Comparison of ENCODE assay signal across 21 cellular contexts in the genomic region with DNA sequence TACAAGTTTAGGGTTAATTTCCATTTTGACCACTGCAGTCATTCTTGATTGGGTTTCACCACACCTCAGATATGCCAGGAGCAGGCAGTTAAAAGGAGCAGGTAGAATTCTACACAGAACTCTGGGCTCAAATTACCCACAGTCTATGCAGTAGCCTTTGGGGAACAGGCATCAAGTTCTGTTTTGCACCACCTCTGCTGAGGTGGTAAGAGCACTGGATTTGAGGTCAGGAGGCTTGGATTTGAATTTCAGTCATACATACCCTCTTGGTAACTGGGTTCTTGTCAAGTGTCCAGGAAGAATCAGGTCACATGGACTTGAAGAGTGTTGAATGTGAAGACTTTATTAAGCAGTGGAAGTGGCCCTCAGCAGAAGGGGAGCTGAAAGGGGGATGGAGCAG. TPM values are rescaled to one million over a fixed set of nuclear protein-coding genes. Genes with fewer than 3 reads are reported as not detected.
DNase-seq lines count a peak whose midpoint lies in the region; ATAC-seq, FAIRE-seq and TF ChIP-seq lines count a peak whose summit lies in the region.
"Had no signal": no experiment of that assay in that cellular context is flagged by ENCODE, and none has a peak within 500 bp of the region (broad histone marks: within the 10 kb centered on the region; RNA-seq: fewer than 3 reads in every experiment).

No MANE protein-coding gene starts in this region.

- no peak overlapping the region for H4K91ac ChIP-seq in IMR-90 (ENCODE audit: insufficient read depth, low read depth, low read length)

- H3K79me1 ChIP-seq in IMR-90 (ENCODE audit: low read depth in 1 of 2, low read length in 2 of 2), result no peaks in the 10 kb centered on the region

- no peak overlapping the region for H3K14ac ChIP-seq in IMR-90 (replicated peaks; ENCODE audit: low read depth, low read length)

- dilution Hi-C loops in IMR-90 (cut with HindIII; ENCODE audit: low sequenced_read_pairs, unreplicated experiment), result no loop called here

- CTCF ChIA-PET in Calu3 (lab: Charles Lee), result no interaction called here
- CTCF ChIA-PET in IMR-90 (lab: Yijun Ruan, JAX), result no interaction called here
- CTCF ChIA-PET in GM12878 (lab: Yijun Ruan, JAX), result interaction anchor here (1.6 to 1.8 kb wide), 3 partner anchors 12 to 150 kb away, joined by 3 to 4 read pairs (median 4); no protein-coding TSS in a partner anchor

- TF ChIP-seq RAD21 in IMR-90 (IDR thresholded peaks at IDR 0.05; ENCODE audit: low read length) (no peak), GM12878 (IDR thresholded peaks at IDR 0.05; ENCODE audit: insufficient read depth, low read depth, low read length) (no peak)

- no peak overlapping the region for H3K23ac ChIP-seq in IMR-90 (ENCODE audit: low read depth, low read length)

- H3K9me3 ChIP-seq in IMR-90 (ENCODE audit: control insufficient read depth, insufficient read depth, low read length) (no peaks in the 10 kb centered on the region), GM12878 (replicated peaks; ENCODE audit: control insufficient read depth, insufficient read depth, low read length) (peaks cover under 1% of the 10 kb centered on the region; the same call in 2 of the 3 replicates)
- H3K9me3 ChIP-seq: Caco-2 had no signal

- H2BK20ac ChIP-seq in IMR-90 (ENCODE audit: low read depth, low read length), result peak overlapping the region; percentile 5; the same call in 1 of the 2 replicates

- H2BK15ac ChIP-seq in IMR-90 (ENCODE audit: low read depth, low read length), result 0 out of 3 replicates have a peak overlapping the region, but pooled peaks have one; percentile 31

- no peak overlapping the region for H4K8ac ChIP-seq in IMR-90 (ENCODE audit: low read depth in 2 of 2, low read length in 2 of 2)

- H3K27ac ChIP-seq in IMR-90 (ENCODE audit: insufficient read depth, low read length) (no peak overlapping the region), GM12878 (ENCODE audit: control insufficient read depth, insufficient read depth) (peak overlapping the region; percentile 87; the same call in 1 of the 2 replicates)
- H3K27ac ChIP-seq: RWPE1 had no signal

- H3K9me3 Mint-ChIP-seq in Calu3 (ENCODE audit: low read depth, unreplicated experiment), result no peaks in the 10 kb centered on the region
- no peaks in the 10 kb centered on the region for H3K9me3 Mint-ChIP-seq in stimulated activated memory B cell treated with anti-CD40 and anti-IgM and Interleukin-4, amounts not matched to agents 10 μg/mL and 1 μg/mL and 100 μg/mL, for 72 hours

- no peak overlapping the region; the same call in 1 of the 2 replicates for H3K4ac ChIP-seq in IMR-90 (ENCODE audit: low read depth, low read length)

- no peaks in the 10 kb centered on the region for H3K27me3 Mint-ChIP-seq in Calu3 (ENCODE audit: unreplicated experiment)
- H3K27me3 Mint-ChIP-seq in stimulated activated memory B cell treated with anti-CD40 and anti-IgM and Interleukin-4, amounts not matched to agents 10 μg/mL and 1 μg/mL and 100 μg/mL, for 72 hours, result no peaks in the 10 kb centered on the region
- H3K27me3 Mint-ChIP-seq: CD4-positive, alpha-beta memory T cell had no signal

- no peak overlapping the region for H2AK5ac ChIP-seq in IMR-90 (ENCODE audit: low read depth, low read length)

- no peak overlapping the region; the same call in 1 of the 2 replicates for H2BK120ac ChIP-seq in IMR-90 (ENCODE audit: low read depth, low read length)

- H3K36me3 Mint-ChIP-seq in Calu3 (ENCODE audit: insufficient read depth, unreplicated experiment), result peaks cover 27% of the 10 kb centered on the region
- H3K36me3 Mint-ChIP-seq in stimulated activated memory B cell treated with anti-CD40 and anti-IgM and Interleukin-4, amounts not matched to agents 10 μg/mL and 1 μg/mL and 100 μg/mL, for 72 hours, result no peaks in the 10 kb centered on the region
- H3K36me3 Mint-ChIP-seq: CD4-positive, alpha-beta memory T cell had no signal

- H3K4me1 Mint-ChIP-seq in Calu3 (ENCODE audit: low read depth, unreplicated experiment), result peaks cover 52% of the 10 kb centered on the region
- H3K4me1 Mint-ChIP-seq in stimulated activated memory B cell treated with anti-CD40 and anti-IgM and Interleukin-4, amounts not matched to agents 10 μg/mL and 1 μg/mL and 100 μg/mL, for 72 hours, result peaks cover 11% of the 10 kb centered on the region
- H3K4me1 Mint-ChIP-seq: CD4-positive, alpha-beta memory T cell had no signal

- no peak overlapping the region for H4K5ac ChIP-seq in IMR-90 (ENCODE audit: low read depth, low read length)

- no peaks in the 10 kb centered on the region for H3K79me2 ChIP-seq in GM12878 (ENCODE audit: control insufficient read depth, insufficient read depth, low read length)

- no peak for FAIRE-seq in GM12878 (lab: Jason Lieb, UNC)

- TF ChIP-seq CTCF in Calu3 (IDR thresholded peaks at IDR 0.05; ENCODE audit: unreplicated experiment) (no peak), IMR-90 (conservative IDR thresholded peaks at IDR 0.05; ENCODE audit: low read depth, low read length) (no peak), GM12878 (IDR thresholded peaks at IDR 0.05 in 2 of 3, conservative IDR thresholded peaks at IDR 0.05 in 1 of 3; ENCODE audit: control insufficient read depth in 2 of 3, extremely low read depth in 1 of 3, insufficient read depth in 1 of 3, low read depth in 3 of 3, low read length in 3 of 3) (no peak)

- no peak overlapping the region for H3K18ac ChIP-seq in IMR-90 (ENCODE audit: low read depth, low read length)

- SMC1A ChIA-PET in GM12878 (lab: Charles Lee; ENCODE audit: uncharacterized antibody, unreplicated experiment), result no interaction called here

- H3K36me3 ChIP-seq in IMR-90 (ENCODE audit: control insufficient read depth, insufficient read depth, low read length), result no peaks in the 10 kb centered on the region
- no peaks in the 10 kb centered on the region for H3K36me3 ChIP-seq in GM12878 (ENCODE audit: control insufficient read depth in 2 of 2, insufficient read depth in 2 of 2, low read length in 1 of 2)
- H3K36me3 ChIP-seq: BLaER1 treated with 17β-estradiol and CSF1 and Interleukin-3, amounts not matched to agents 10 nM and 100 nM had no signal

- H4K20me1 ChIP-seq in IMR-90 (ENCODE audit: insufficient read depth, low read length) (no peaks in the 10 kb centered on the region), GM12878 (ENCODE audit: control insufficient read depth, insufficient read depth) (no peaks in the 10 kb centered on the region)
- H4K20me1 ChIP-seq: BLaER1 treated with 17β-estradiol and CSF1 and Interleukin-3, amounts not matched to agents 10 nM and 100 nM had no signal

- RAD21 ChIA-PET in GM12878 (lab: Charles Lee; ENCODE audit: unreplicated experiment), result interaction anchor here (2.1 to 4.4 kb wide), 2 partner anchors 29 to 150 kb away, joined by 6 to 11 read pairs; no protein-coding TSS in a partner anchor

- H2AFZ ChIP-seq in IMR-90 (replicated peaks; ENCODE audit: low read length, poor library complexity), result no peak overlapping the region
- H2AFZ ChIP-seq in GM12878 (ENCODE audit: control insufficient read depth, low read depth, low read length), result 0 out of 2 replicates have a peak overlapping the region, but pooled peaks have one; percentile 11

- H3K9me1 ChIP-seq in IMR-90 (ENCODE audit: insufficient read depth, low read length), result no peaks in the 10 kb centered on the region

- DNase-seq in Calu3 (no peak), IMR-90 (no peak), GM12878 (ENCODE audit: low read depth, low spot score) (no peak), SIG-M5 (lab: John Stamatoyannopoulos, UW) (no peak), left colon (no peak), Right ventricle myocardium superior (no peak)
- DNase-seq: Caco-2; CD4-positive, alpha-beta memory T cell; DND-41; Karpas-422; NCI-H1048; NCI-H1417 treated with DMSO at 0.1 percent for 48 hours; NCI-H187; NCI-H2227 treated with DMSO at 0.1 percent for 48 hours; NCI-H510A treated with DMSO at 0.1 percent for 48 hours; NCI-H748 treated with DMSO at 0.1 percent for 48 hours; NK-92 treated with Interleukin-12 subunit alpha and Interleukin-12 subunit beta, amount 100 ng/mL, for 24 hours; T-helper 1 cell had no signal

- H3K4me2 ChIP-seq in IMR-90 (ENCODE audit: low read depth, low read length), result no peak overlapping the region
- H3K4me2 ChIP-seq in GM12878 (ENCODE audit: control insufficient read depth, insufficient read depth), result no peak overlapping the region

- TF ChIP-seq EP300 in GM12878 (IDR thresholded peaks at IDR 0.05; ENCODE audit: borderline replicate concordance in 1 of 2, control insufficient read depth in 1 of 2, low read depth in 2 of 2, low read length in 2 of 2), result no peak

- H3K4me1 ChIP-seq in IMR-90 (ENCODE audit: control insufficient read depth, insufficient read depth, low read length) (peaks cover 6% of the 10 kb centered on the region), GM12878 (ENCODE audit: control insufficient read depth, insufficient read depth, low read length) (peaks cover 19% of the 10 kb centered on the region)
- H3K4me1 ChIP-seq: Caco-2 had no signal

- no peak overlapping the region for H2BK5ac ChIP-seq in IMR-90 (ENCODE audit: low read depth, low read length, poor library complexity, severe bottlenecking)

- no peak for TF ChIP-seq POLR2A in IMR-90 (IDR thresholded peaks at IDR 0.05; ENCODE audit: low read depth, low read length)
- no peak for TF ChIP-seq POLR2A in GM12878 (IDR thresholded peaks at IDR 0.05; ENCODE audit: low read depth, low read length)

- in situ Hi-C loops in IMR-90 (cut with MboI; ENCODE audit: low sequenced_read_pairs), result no loop called here
- in situ Hi-C loops in GM12878 (cut with MboI), result no loop called here

- intact Hi-C loops in Calu3 (cut with micrococcal nuclease; ENCODE audit: unreplicated experiment), result no loop called here
- intact Hi-C loops in IMR-90 (cut with micrococcal nuclease), result no loop called here
- intact Hi-C loops in GM12878 (cut with micrococcal nuclease; ENCODE audit: unreplicated experiment), result loop anchor here (10.0 kb wide), 1 partner anchor 881 kb away; the partner anchor contains the start of gene P2RY10
- intact Hi-C loops in left colon (cut with DNase I, micrococcal nuclease), result no loop called here
- intact Hi-C loops in Right ventricle myocardium superior (cut with DNase I), result no loop called here

- no peak overlapping the region for H3K56ac ChIP-seq in IMR-90 (ENCODE audit: extremely low read depth, insufficient read depth, low read length)

- no peak overlapping the region for H3K4me3 Mint-ChIP-seq in Calu3 (ENCODE audit: low read depth, unreplicated experiment)
- H3K4me3 Mint-ChIP-seq in stimulated activated memory B cell treated with anti-CD40 and anti-IgM and Interleukin-4, amounts not matched to agents 10 μg/mL and 1 μg/mL and 100 μg/mL, for 72 hours, result no peak overlapping the region
- H3K4me3 Mint-ChIP-seq: CD4-positive, alpha-beta memory T cell had no signal

- H3K27ac Mint-ChIP-seq in Calu3 (ENCODE audit: unreplicated experiment), result peak overlapping the region; percentile 94
- H3K27ac Mint-ChIP-seq in stimulated activated memory B cell treated with anti-CD40 and anti-IgM and Interleukin-4, amounts not matched to agents 10 μg/mL and 1 μg/mL and 100 μg/mL, for 72 hours, result peak overlapping the region; percentile 89
- H3K27ac Mint-ChIP-seq: CD4-positive, alpha-beta memory T cell had no signal

- POLR2A ChIA-PET in IMR-90 (lab: Charles Lee; ENCODE audit: unreplicated experiment) (no interaction called here), GM12878 (lab: Charles Lee) (interaction anchor here (1.9 to 2.1 kb wide), 2 partner anchors 41 to 152 kb away, joined by 7 read pairs; partner anchors contain the start of genes ATP7A and PGK1)

- no TSS peak for BruUV-seq in Calu3 (replicated peaks; lab: Mats Ljungman, UMichigan)
- BruUV-seq in IMR-90 (replicated peaks; lab: Mats Ljungman, UMichigan), result no TSS peak
- no TSS peak for BruUV-seq in GM12878 (replicated peaks; lab: Mats Ljungman, UMichigan)

- no peak overlapping the region for H2AK9ac ChIP-seq in IMR-90 (replicated peaks; ENCODE audit: low read depth, low read length, poor library complexity)

- no peaks in the 10 kb centered on the region; the same call in 1 of the 2 replicates for H3K27me3 ChIP-seq in IMR-90 (ENCODE audit: control insufficient read depth, insufficient read depth, low read length)
- H3K27me3 ChIP-seq in GM12878 (replicated peaks in 1 of 2; ENCODE audit: control insufficient read depth in 2 of 2, insufficient read depth in 2 of 2, low read length in 1 of 2), result no peaks in the 10 kb centered on the region

- H3K9ac ChIP-seq in IMR-90 (ENCODE audit: low read depth, low read length) (no peak overlapping the region), GM12878 (ENCODE audit: control insufficient read depth, insufficient read depth, low read length) (no peak overlapping the region)
- H3K9ac ChIP-seq: BLaER1 treated with 17β-estradiol and CSF1 and Interleukin-3, amounts not matched to agents 10 nM and 100 nM had no signal

- ATAC-seq in IMR-90 (ENCODE audit: low read depth) (no peak), GM12878 (no peak; the same call in 2 of the 3 replicates), left colon (no peak), Right ventricle myocardium superior (ENCODE audit: poor library complexity) (no peak)
- no peak for ATAC-seq in stimulated activated memory B cell treated with anti-CD40 and anti-IgM and Interleukin-4, amounts not matched to agents 10 μg/mL and 1 μg/mL and 100 μg/mL, for 72 hours

- H3K4me3 ChIP-seq in IMR-90 (ENCODE audit: insufficient read depth, low read depth, low read length) (no peak overlapping the region), GM12878 (no peak overlapping the region)
- H3K4me3 ChIP-seq: BLaER1 treated with 17β-estradiol and CSF1 and Interleukin-3, amounts not matched to agents 10 nM and 100 nM had no signal

RNA-seq across cellular contexts. Expression of gene PGK1, which starts 40.4 kb away (rescaled TPM):
- total RNA-seq in Calu3 (2022) (613 and 623 TPM in 2 replicates), IMR-90 (2012; rRNA removed) (498 and 509 TPM in 2 replicates), GM12878 (2014; rRNA removed) (370 and 422 TPM in 2 replicates), GM12878 (2014; rRNA removed; fragmentation: Illumina TruSeq; extraction: Trizol) (418 and 420 TPM in 2 replicates), GM12878 (2021) (626 and 628 TPM in 2 replicates), left colon (100 to 1,000 TPM; 295 to 355 TPM), Right ventricle myocardium superior (407 TPM)
- polyA plus RNA-seq in IMR-90 (2012; rRNA removed) (534 and 744 TPM in 2 replicates), GM12878 (2011; rRNA removed) (1,825 and 2,395 TPM in 2 replicates), GM12878 (2014; fragmentation: Illumina TruSeq; extraction: Trizol) (554 and 619 TPM in 2 replicates), GM12878 (2014; fragmentation: Nextera tagmentation; extraction: Ambion mirVana) (100 to 1,000 TPM; 633 to 835 TPM), GM12878 (2014; rRNA removed) (453 and 454 TPM in 2 replicates), GM12878 (2016; fragmentation: Nextera tagmentation; extraction: Ambion mirVana) (100 to 1,000 TPM; 632 to 679 TPM)
- polyA plus RNA-seq in IMR-90 (2012; cell fraction: cytosol; rRNA removed), result 257 and 385 TPM in 2 replicates
- 86.3 and 442 TPM in 2 replicates for polyA plus RNA-seq in IMR-90 (2012; cell fraction: nucleus; rRNA removed; ENCODE audit: low replicate concordance)
- total RNA-seq in GM12878 (2013; cell fraction: nucleolus; rRNA removed), result 507 and 514 TPM in 2 replicates
- polyA plus RNA-seq in GM12878 (2011; ENCODE audit: low read depth), result 983 TPM
- polyA plus RNA-seq in GM12878 (2011; cell fraction: cytosol; rRNA removed), result 1,022 and 1,340 TPM in 2 replicates
- 734 and 1,181 TPM in 2 replicates for polyA plus RNA-seq in GM12878 (2011; cell fraction: nucleus; rRNA removed)
- polyA plus RNA-seq in GM12878 (2012), result 837 and 1,058 TPM in 2 replicates
- 806 and 843 TPM in 2 replicates for polyA minus RNA-seq in GM12878 (2011; rRNA and poly(A)+ RNA removed)
- polyA minus RNA-seq in GM12878 (2011; cell fraction: cytosol; rRNA and poly(A)+ RNA removed), result 247 and 251 TPM in 2 replicates
- 164 and 183 TPM in 2 replicates for polyA minus RNA-seq in GM12878 (2011; cell fraction: nucleus; rRNA and poly(A)+ RNA removed)
